Comparison of ENCODE assay signal across 8 cellular contexts in genomic region chr6:49462599-49462926, GRCh38. TPM values are rescaled to one million over a fixed set of nuclear protein-coding genes. Genes with fewer than 3 reads are reported as not detected.
DNase-seq lines count a peak whose midpoint lies in the region; FAIRE-seq and TF ChIP-seq lines count a peak whose summit lies in the region.

No MANE protein-coding gene starts in this region.

- peaks cover 6% of the 10 kb centered on the region for H3K27me3 Mint-ChIP-seq in endothelial cell (ENCODE audit: unreplicated experiment)

- intact Hi-C loops in OCI-LY7 (cut with micrococcal nuclease; ENCODE audit: unreplicated experiment), result no loop called here

- TF ChIP-seq CTCF in GM12875 (IDR thresholded peaks at IDR 0.05; ENCODE audit: borderline replicate concordance, insufficient read depth, low read depth, low read length) (no peak), OCI-LY7 (conservative IDR thresholded peaks at IDR 0.05; ENCODE audit: low read length) (no peak), endothelial cell (IDR thresholded peaks at IDR 0.05; ENCODE audit: unreplicated experiment) (no peak)

- POLR2A ChIA-PET in OCI-LY7 (lab: Charles Lee), result interaction anchor here (0.7 to 1.4 kb wide), 3 partner anchors 12 to 15 kb away, joined by 3 to 4 read pairs (median 3); no protein-coding TSS in a partner anchor

- H3K4me3 Mint-ChIP-seq in endothelial cell (ENCODE audit: unreplicated experiment), result peak overlapping the region; percentile 97

- peak overlapping the region; percentile 51 for H3K27ac ChIP-seq in OCI-LY7 (ENCODE audit: low read depth, low read length, poor library complexity, severe bottlenecking)

- DNase-seq in HAP-1 (ENCODE audit: low spot score in 2 of 2), result no peak
- no peak for DNase-seq in OCI-LY7 (ENCODE audit: low spot score)
- DNase-seq in endothelial cell (ENCODE audit: low spot score), result no peak
- DNase-seq in NCI-H2107 treated with DMSO at 0.1 percent for 48 hours (lab: John Stamatoyannopoulos, UW; ENCODE audit: unreplicated experiment), result no peak
- DNase-seq in frontal cortex (ENCODE audit: low spot score in 2 of 2), result no peak
- DNase-seq in activated CD8-positive, alpha-beta memory T cell treated with anti-CD3 and anti-CD28 coated beads for 24 hours, result no peak

- peaks cover 2% of the 10 kb centered on the region; the same call in 1 of the 2 replicates for H3K36me3 ChIP-seq in HAP-1 (replicated peaks)
- H3K36me3 ChIP-seq in OCI-LY7 (ENCODE audit: insufficient read depth, low read length), result peaks cover 15% of the 10 kb centered on the region; the same call in 1 of the 2 replicates
- peaks cover 17% of the 10 kb centered on the region for H3K36me3 ChIP-seq in neuron (ENCODE audit: insufficient read depth, low read length)

- H3K36me3 Mint-ChIP-seq in endothelial cell (ENCODE audit: low read depth, unreplicated experiment), result no peaks in the 10 kb centered on the region

- H3K4me1 ChIP-seq in HAP-1 (peaks cover 17% of the 10 kb centered on the region), OCI-LY7 (ENCODE audit: insufficient read depth, low read length, poor library complexity, severe bottlenecking) (peaks cover 35% of the 10 kb centered on the region), neuron (ENCODE audit: insufficient read depth, low read length) (peaks cover 14% of the 10 kb centered on the region)

- H3K27me3 ChIP-seq in HAP-1 (ENCODE audit: low read depth) (no peaks in the 10 kb centered on the region), neuron (ENCODE audit: insufficient read depth, low read length) (no peaks in the 10 kb centered on the region)

- peak overlapping the region; percentile 99 for H3K27ac Mint-ChIP-seq in endothelial cell (ENCODE audit: unreplicated experiment)

- no peak for FAIRE-seq in frontal cortex (lab: Jason Lieb, UNC)

- peak overlapping the region; percentile 65 for H3K4me3 ChIP-seq in GM12875 (ENCODE audit: low read depth, low read length)
- H3K4me3 ChIP-seq in HAP-1, result peak overlapping the region; percentile 69
- H3K4me3 ChIP-seq in OCI-LY7 (ENCODE audit: low read depth, low read length, poor library complexity, severe bottlenecking), result peak overlapping the region; percentile 96
- peak overlapping the region; percentile 73 for H3K4me3 ChIP-seq in neuron (ENCODE audit: low read length)

- TSS peak; percentile 86 for BruUV-seq in OCI-LY7 (replicated peaks; lab: Mats Ljungman, UMichigan)

- H3K4me1 Mint-ChIP-seq in endothelial cell (ENCODE audit: unreplicated experiment), result peaks cover 15% of the 10 kb centered on the region

- peaks cover 72% of the 10 kb centered on the region for H3K79me2 ChIP-seq in OCI-LY7 (ENCODE audit: insufficient read depth, low read depth, low read length)

- no peaks in the 10 kb centered on the region for H3K9me3 ChIP-seq in HAP-1
- no peaks in the 10 kb centered on the region for H3K9me3 ChIP-seq in OCI-LY7 (ENCODE audit: low read length)
- H3K9me3 ChIP-seq in neuron (ENCODE audit: low read length), result no peaks in the 10 kb centered on the region

- no peaks in the 10 kb centered on the region for H3K9me2 ChIP-seq in OCI-LY7 (ENCODE audit: insufficient read depth, low read length)

- peak overlapping the region; percentile 88 for H2AFZ ChIP-seq in OCI-LY7 (ENCODE audit: low read length)
- peak overlapping the region; percentile 29 for H2AFZ ChIP-seq in neuron (ENCODE audit: low read depth, low read length)

- in situ Hi-C loops in HAP-1 (cut with MboI; ENCODE audit: low sequenced_read_pairs), result no loop called here

- no peaks in the 10 kb centered on the region for H4K20me1 ChIP-seq in OCI-LY7 (ENCODE audit: insufficient read depth, low read length)

- H3K9me3 Mint-ChIP-seq in endothelial cell (ENCODE audit: unreplicated experiment), result no peaks in the 10 kb centered on the region

- H3K4me2 ChIP-seq in OCI-LY7 (ENCODE audit: low read length), result peak overlapping the region; percentile 99

- CTCF ChIA-PET in OCI-LY7 (lab: Charles Lee; ENCODE audit: unreplicated experiment), result no interaction called here

RNA-seq across cellular contexts. Expression of gene MMUT, which starts 0.5 kb away (rescaled TPM):
- total RNA-seq in OCI-LY7 (2014; rRNA removed; shearing (Covaris generic)), result 7.7 and 9.0 TPM in 2 replicates
- total RNA-seq in OCI-LY7 (2022), result 16.7 and 17.2 TPM in 2 replicates
- total RNA-seq in endothelial cell (ENCODE audit: unreplicated experiment), result 18.4 TPM
- 29.8 TPM for total RNA-seq in frontal cortex

RNA-seq across cellular contexts. Expression of gene CENPQ, which starts 0.6 kb away (rescaled TPM):
- total RNA-seq in OCI-LY7 (2014; rRNA removed; shearing (Covaris generic)), result 7.4 and 11.2 TPM in 2 replicates
- 10.4 and 12.2 TPM in 2 replicates for total RNA-seq in OCI-LY7 (2022)
- 7.5 TPM for total RNA-seq in endothelial cell (ENCODE audit: unreplicated experiment)
- total RNA-seq in frontal cortex, result 4.5 TPM

RNA-seq across cellular contexts. Expression of gene GLYATL3, which starts 37.2 kb away (rescaled TPM):
- total RNA-seq in OCI-LY7 (2014; rRNA removed; shearing (Covaris generic)), result not detected in 2 replicates
- total RNA-seq in OCI-LY7 (2022) (not detected in 2 replicates), endothelial cell (ENCODE audit: unreplicated experiment) (not detected), frontal cortex (not detected)
